8 cellular contexts compared by ENCODE assay signal in the genomic region with DNA sequence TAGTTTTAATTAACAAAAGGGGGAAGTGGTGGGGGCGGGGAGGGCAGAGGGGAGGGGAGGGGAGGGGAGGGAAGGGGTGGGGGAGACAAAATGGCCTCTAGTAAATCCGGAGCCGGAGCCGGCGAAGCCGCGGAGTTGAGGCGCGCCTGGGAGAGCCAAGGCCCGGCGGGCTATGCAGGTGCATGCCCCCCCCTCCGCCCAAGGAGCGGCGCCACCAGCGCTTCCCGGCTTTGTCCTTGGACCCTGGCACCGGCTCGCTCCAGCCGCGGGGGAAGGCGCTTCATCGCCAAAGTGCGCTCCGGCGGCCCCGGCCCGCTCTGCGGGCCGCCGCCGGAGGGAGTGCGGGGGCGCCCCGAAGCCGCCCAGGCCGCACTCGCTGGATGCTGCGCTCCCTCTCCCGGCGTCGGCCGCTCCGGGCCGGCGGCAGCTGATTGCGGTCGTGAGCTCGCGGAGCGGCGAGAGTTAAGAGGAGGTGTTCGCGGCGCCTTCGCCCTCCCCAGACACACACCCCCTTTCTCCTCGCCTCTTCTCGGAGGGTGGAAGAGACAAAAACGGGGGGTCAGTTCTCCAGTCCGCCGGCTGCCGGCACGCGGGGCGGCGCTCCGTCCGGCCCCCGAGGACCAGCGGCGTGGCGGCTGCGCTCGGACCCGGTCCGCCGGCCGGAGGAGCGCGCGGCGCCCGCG. TPM values are rescaled to one million over a fixed set of nuclear protein-coding genes. Genes with fewer than 3 reads are reported as not detected.
DNase-seq lines count a peak whose midpoint lies in the region; ATAC-seq lines count a peak whose summit lies in the region.

A gene with protein sequence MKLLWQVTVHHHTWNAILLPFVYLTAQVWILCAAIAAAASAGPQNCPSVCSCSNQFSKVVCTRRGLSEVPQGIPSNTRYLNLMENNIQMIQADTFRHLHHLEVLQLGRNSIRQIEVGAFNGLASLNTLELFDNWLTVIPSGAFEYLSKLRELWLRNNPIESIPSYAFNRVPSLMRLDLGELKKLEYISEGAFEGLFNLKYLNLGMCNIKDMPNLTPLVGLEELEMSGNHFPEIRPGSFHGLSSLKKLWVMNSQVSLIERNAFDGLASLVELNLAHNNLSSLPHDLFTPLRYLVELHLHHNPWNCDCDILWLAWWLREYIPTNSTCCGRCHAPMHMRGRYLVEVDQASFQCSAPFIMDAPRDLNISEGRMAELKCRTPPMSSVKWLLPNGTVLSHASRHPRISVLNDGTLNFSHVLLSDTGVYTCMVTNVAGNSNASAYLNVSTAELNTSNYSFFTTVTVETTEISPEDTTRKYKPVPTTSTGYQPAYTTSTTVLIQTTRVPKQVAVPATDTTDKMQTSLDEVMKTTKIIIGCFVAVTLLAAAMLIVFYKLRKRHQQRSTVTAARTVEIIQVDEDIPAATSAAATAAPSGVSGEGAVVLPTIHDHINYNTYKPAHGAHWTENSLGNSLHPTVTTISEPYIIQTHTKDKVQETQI (minus strand): TSS at position 439 of the 683 bp plus-strand sequence. CDS start 797 bp downstream, outside the sequence.

- peak; percentile 41 for ATAC-seq in HG02973 (IDR thresholded peaks at IDR 0.05; ENCODE audit: unreplicated experiment)
- peak; percentile 31 to 45 (median 39) for ATAC-seq in T-cell (replicated peaks in 1 of 4)

- peaks cover 0 to 12% of the 10 kb centered on the region in 2 donors for H3K27me3 Mint-ChIP-seq in T-cell

- POLR2A ChIA-PET in T-cell (lab: Charles Lee): no interaction called here

- CTCF ChIA-PET in T-cell (lab: Charles Lee): interaction anchor here in 1 of 2 donors (0.6 kb wide), 1 partner anchor 424 kb away, joined by 3 read pairs; no protein-coding TSS in a partner anchor

- H3K9me3 Mint-ChIP-seq in T-cell: no peaks in the 10 kb centered on the region

- no peaks in the 10 kb centered on the region for H3K27me3 ChIP-seq in layer of hippocampus (ENCODE audit: control insufficient read depth, insufficient read depth, low read length)

- peaks cover 20 to 26% (median 23%) of the 10 kb centered on the region in 3 donors for H3K4me1 Mint-ChIP-seq in T-cell

- H3K27ac ChIP-seq in layer of hippocampus (ENCODE audit: low read depth, low read length): peak within 1 kb of the TSS; percentile 73

- no peak within 1 kb of the TSS for H3K27ac Mint-ChIP-seq in T-cell

- peaks cover 20% of the 10 kb centered on the region for H3K36me3 Mint-ChIP-seq in T-cell

- peak within 1 kb of the TSS; percentile 76 to 87 (median 84) for H3K4me3 Mint-ChIP-seq in T-cell

- peak; percentile 29 for DNase-seq in activated T-cell treated with anti-CD3 and anti-CD28 coated beads for 48 hours (ENCODE audit: low read depth)
- DNase-seq in activated T-cell treated with anti-CD3 and anti-CD28 coated beads for 4 hours: no peak
- peak in 8 of 34 experiments; percentile 9 to 36 (median 22) for DNase-seq in T-cell
- DNase-seq in cortex of kidney (lab: John Stamatoyannopoulos, UW): peak; percentile 15
- peak; percentile 10 for DNase-seq in stimulated activated CD4-positive, alpha-beta T cell treated with anti-CD3 and anti-CD28 coated beads, Interleukin-4, amount 100 ng/mL, for 24 hours
- no peak for DNase-seq in NOMO-1 treated with dmso at 0.1 percent for 144 hours (lab: John Stamatoyannopoulos, UW; ENCODE audit: unreplicated experiment)

RNA-seq across cellular contexts. Expression of the gene that starts here (rescaled TPM):
- total RNA-seq in T-cell: under 1 TPM in 3 of 5 donors, not detected in 2; 0.07 to 0.77 (median 0.18) TPM

Comparison
In these comparisons a context has a peak if more than half of its experiments do, and no peak if none do; other contexts are left out.
1. DNase-seq: peak in activated T-cell treated with anti-CD3 and anti-CD28 coated beads for 48 hours (single experiment), cortex of kidney (single experiment) and stimulated activated CD4-positive, alpha-beta T cell treated with anti-CD3 and anti-CD28 coated beads, Interleukin-4, amount 100 ng/mL, for 24 hours (single experiment); none in activated T-cell treated with anti-CD3 and anti-CD28 coated beads for 4 hours (single experiment) and NOMO-1 treated with dmso at 0.1 percent for 144 hours (single experiment).
2. Peak in ATAC-seq in T-cell; RNA of the gene not detected or under 1 TPM.